In the genomic region with DNA sequence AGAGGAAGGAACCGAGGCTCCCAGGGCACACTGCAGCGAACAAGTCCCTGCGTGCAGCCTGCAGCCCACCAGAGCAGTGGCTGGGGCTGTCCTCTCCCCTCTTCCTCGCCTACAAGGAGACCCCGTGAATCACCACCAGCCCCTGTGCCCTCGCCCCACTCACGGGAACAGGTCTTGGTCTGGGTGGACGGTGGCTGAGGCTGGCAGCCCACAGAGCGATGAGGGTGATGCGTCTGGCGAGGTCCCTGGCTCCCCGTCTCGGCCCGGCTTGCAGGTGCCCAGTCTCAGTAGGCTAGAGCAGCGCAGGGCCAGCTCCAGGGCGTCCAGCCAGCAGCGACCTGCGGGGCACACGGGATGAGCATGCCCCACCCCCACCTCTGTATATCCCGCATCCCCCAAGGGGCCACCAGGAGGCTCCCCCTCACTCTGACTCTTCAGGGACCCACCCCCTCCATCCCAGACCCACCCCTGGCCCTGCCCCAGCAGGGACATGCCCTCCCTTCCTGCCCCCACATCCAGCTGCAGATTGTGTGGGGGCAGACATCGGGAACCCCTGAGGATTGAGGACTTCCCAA, we compare ENCODE assay signal across 22 cellular contexts. TPM values are rescaled to one million over a fixed set of nuclear protein-coding genes. Genes with fewer than 3 reads are reported as not detected.
DNase-seq lines count a peak whose midpoint lies in the region; ATAC-seq, FAIRE-seq and TF ChIP-seq lines count a peak whose summit lies in the region.
"Had no signal": no experiment of that assay in that cellular context is flagged by ENCODE, and none has a peak within 500 bp of the region (broad histone marks: within the 10 kb centered on the region; RNA-seq: fewer than 3 reads in every experiment).

No MANE protein-coding gene starts in this region.

- no peaks in the 10 kb centered on the region for H3K79me2 ChIP-seq in astrocyte (ENCODE audit: insufficient read depth, low read length)

- WGBS in stomach, 5 donors, result 84 to 91% (median 87%) methylated on average over 7 to 21 of the region's 21 CpGs

- no peaks in the 10 kb centered on the region for H3K9me3 Mint-ChIP-seq in astrocyte (ENCODE audit: unreplicated experiment)
- H3K9me3 Mint-ChIP-seq: activated naive CD8-positive, alpha-beta T cell treated with anti-CD3 and anti-CD28 coated beads for 36 hours had no signal

- H3K9me3 ChIP-seq in astrocyte (ENCODE audit: insufficient read depth, low read depth, low read length) (no peaks in the 10 kb centered on the region), left lung (no peaks in the 10 kb centered on the region), stomach (no peaks in the 10 kb centered on the region), T-helper 17 cell (ENCODE audit: control insufficient read depth, low read length, poor library complexity, severe bottlenecking) (no peaks in the 10 kb centered on the region)
- H3K9me3 ChIP-seq: prostate gland had no signal

- TF ChIP-seq EP300 in stomach (IDR thresholded peaks at IDR 0.05), result no peak

- H3K27me3 ChIP-seq in astrocyte (ENCODE audit: insufficient read depth, low read length) (no peaks in the 10 kb centered on the region), left lung (no peaks in the 10 kb centered on the region), stomach (no peaks in the 10 kb centered on the region)

- TF ChIP-seq CTCF in astrocyte (IDR thresholded peaks at IDR 0.05; ENCODE audit: insufficient read depth, low read depth, low read length), result no peak
- no peak for TF ChIP-seq CTCF in left lung (IDR thresholded peaks at IDR 0.05)
- TF ChIP-seq CTCF in stomach (IDR thresholded peaks at IDR 0.05), result no peak

- H3K36me3 Mint-ChIP-seq in astrocyte (ENCODE audit: low read depth, unreplicated experiment) (peaks cover 28% of the 10 kb centered on the region), T-helper 17 cell (ENCODE audit: low read depth) (peaks cover 3% of the 10 kb centered on the region)
- H3K36me3 Mint-ChIP-seq: activated naive CD8-positive, alpha-beta T cell treated with anti-CD3 and anti-CD28 coated beads for 36 hours had no signal

- no peak overlapping the region for H3K9ac ChIP-seq in astrocyte (ENCODE audit: low read length)

- DNase-seq in activated CD4-positive, CD25-positive, alpha-beta regulatory T cell treated with anti-CD3 and anti-CD28 coated beads, Interleukin-2, amount 50 U/mL, for 72 hours, result peak; percentile 4
- DNase-seq in activated CD4-positive, CD25-positive, alpha-beta regulatory T cell (lab: John Stamatoyannopoulos, UW), result no peak
- no peak for DNase-seq in astrocyte (ENCODE audit: low read depth)
- peak; percentile 14 to 60 for DNase-seq in left lung
- DNase-seq in stomach, result peak; percentile 23
- DNase-seq in activated CD4-positive, alpha-beta T cell treated with anti-CD3 and anti-CD28 coated beads for 1 hour, result no peak
- no peak for DNase-seq in T-helper 17 cell
- DNase-seq: activated naive CD8-positive, alpha-beta T cell treated with anti-CD3 and anti-CD28 coated beads for 36 hours; MV-4-11; NCI-H1694; NCI-H2171 treated with DMSO at 0.1 percent for 48 hours; NCI-H526 treated with DMSO at 0.1 percent for 48 hours; small intestine; stimulated activated CD4-positive, alpha-beta T cell treated with anti-CD3 and anti-CD28 coated beads, Interleukin-2, amount 100 ng/mL, for 24 hours; stimulated activated naive CD4-positive, alpha-beta T cell; T-helper 9 cell had no signal

- H3K4me3 ChIP-seq in astrocyte (ENCODE audit: insufficient read depth, low read depth, low read length) (no peak overlapping the region), left lung (no peak overlapping the region), stomach (no peak overlapping the region)
- H3K4me3 ChIP-seq: prostate gland had no signal

- H3K27me3 Mint-ChIP-seq in astrocyte (ENCODE audit: low read depth, unreplicated experiment) (peaks cover 3% of the 10 kb centered on the region), T-helper 17 cell (peaks cover 4% of the 10 kb centered on the region)
- H3K27me3 Mint-ChIP-seq: activated naive CD8-positive, alpha-beta T cell treated with anti-CD3 and anti-CD28 coated beads for 36 hours had no signal

- intact Hi-C loops in left lung (cut with DNase I) (no loop called here), stomach (cut with DNase I; ENCODE audit: low total_unique reads) (no loop called here)

- peak overlapping the region; percentile 26 for H3K27ac Mint-ChIP-seq in astrocyte (ENCODE audit: unreplicated experiment)
- H3K27ac Mint-ChIP-seq in T-helper 17 cell, result no peak overlapping the region
- H3K27ac Mint-ChIP-seq: activated naive CD8-positive, alpha-beta T cell treated with anti-CD3 and anti-CD28 coated beads for 36 hours; B cell had no signal

- no peak overlapping the region for H3K4me2 ChIP-seq in astrocyte (ENCODE audit: low read length)

- FAIRE-seq in astrocyte (lab: Jason Lieb, UNC), result no peak
- FAIRE-seq: endometrium, GM19239, small intestine had no signal

- H3K4me1 Mint-ChIP-seq in astrocyte (ENCODE audit: low read depth, unreplicated experiment) (no peaks in the 10 kb centered on the region), T-helper 17 cell (no peaks in the 10 kb centered on the region)
- H3K4me1 Mint-ChIP-seq: B cell, neural crest cell had no signal

- no peak overlapping the region for H2AFZ ChIP-seq in astrocyte (ENCODE audit: low read depth, low read length)

- H3K36me3 ChIP-seq in astrocyte (ENCODE audit: insufficient read depth, low read length) (peaks cover 2% of the 10 kb centered on the region), left lung (peaks cover 0 to 56% of the 10 kb centered on the region in 2 donors), stomach (peaks cover 13 to 83% (median 52%) of the 10 kb centered on the region in 4 donors)
- H3K36me3 ChIP-seq: prostate gland had no signal

- TF ChIP-seq POLR2A in stomach (IDR thresholded peaks at IDR 0.05), result no peak

- no peak for ATAC-seq in left lung
- ATAC-seq in T-helper 17 cell, result no peak
- no peak for ATAC-seq in GM19397 (IDR thresholded peaks at IDR 0.05; ENCODE audit: unreplicated experiment)

- H3K4me1 ChIP-seq in astrocyte (ENCODE audit: insufficient read depth, low read length) (no peaks in the 10 kb centered on the region), left lung (peaks cover 0 to 13% of the 10 kb centered on the region in 2 donors), stomach (no peaks in the 10 kb centered on the region)
- H3K4me1 ChIP-seq: prostate gland had no signal

- H3K4me3 Mint-ChIP-seq in astrocyte (ENCODE audit: unreplicated experiment) (no peak overlapping the region), T-helper 17 cell (no peak overlapping the region)
- H3K4me3 Mint-ChIP-seq: activated naive CD8-positive, alpha-beta T cell treated with anti-CD3 and anti-CD28 coated beads for 36 hours; B cell; neural crest cell had no signal

- H3K27ac ChIP-seq in astrocyte (ENCODE audit: low read depth, low read length) (no peak overlapping the region), left lung (no peak overlapping the region), stomach (no peak overlapping the region)
- H3K27ac ChIP-seq: prostate gland had no signal

- H4K20me1 ChIP-seq in astrocyte (ENCODE audit: insufficient read depth, low read length), result no peaks in the 10 kb centered on the region

RNA-seq across cellular contexts. Expression of a gene that starts 50.5 kb away (rescaled TPM):
- total RNA-seq in astrocyte, result 123 and 149 TPM in 2 replicates
- total RNA-seq in left lung, result 10 to 100 TPM; 39.3 to 49.9 TPM
- total RNA-seq in stomach, result 10 to 100 TPM; 28.6 to 54.2 (median 42.6) TPM
- polyA plus RNA-seq in stomach, result 10 to 100 TPM; 25.2 to 44.9 (median 35.7) TPM
- total RNA-seq in T-helper 17 cell, result 10 to 100 TPM; 41.4 to 52.0 TPM

RNA-seq across cellular contexts. Expression of a gene that starts 57.4 kb away (rescaled TPM):
- 29.0 and 34.2 TPM in 2 replicates for total RNA-seq in astrocyte
- 10 to 100 TPM; 34.5 to 39.6 TPM for total RNA-seq in left lung
- total RNA-seq in stomach, result 100 to 1,000 TPM in 1 of 5 donors, 10 to 100 TPM in 4; 24.3 to 127 (median 38.2) TPM
- polyA plus RNA-seq in stomach, result 10 to 100 TPM in 1 of 3 donors, 1 to 10 TPM in 2; 8.6 to 16.6 (median 9.2) TPM
- total RNA-seq in T-helper 17 cell, result 1 to 10 TPM; 6.8 to 8.1 TPM

Comparison
In these comparisons a context has a peak if more than half of its experiments do, and no peak if none do; other contexts are left out.
1. DNase-seq: peak in activated CD4-positive, CD25-positive, alpha-beta regulatory T cell treated with anti-CD3 and anti-CD28 coated beads, Interleukin-2, amount 50 U/mL, for 72 hours (single experiment), left lung (2 of 2) and stomach (single experiment); none in activated CD4-positive, CD25-positive, alpha-beta regulatory T cell (0 of 4), astrocyte (single experiment), activated CD4-positive, alpha-beta T cell treated with anti-CD3 and anti-CD28 coated beads for 1 hour (single experiment) and T-helper 17 cell (0 of 3).